In genomic region chr10:6929157-6929830, GRCh38 we compare ENCODE assay signal across 1 cellular context.
TF ChIP-seq lines count a peak whose summit lies in the region.

No MANE protein-coding gene starts in this region.

TF ChIP-seq in GM23338, 12 proteins besides CTCF, POLR2A, EP300 and RAD21 (continued from another document):
- TF ChIP-seq ZNF462 (CRISPR knock-in tag; IDR thresholded peaks at IDR 0.05) = no peak
TF ChIP-seq in GM23338: peak in this region for 0.
